Comparison of ENCODE assay signal across 26 cellular contexts in genomic region chr5:110735545-110735944, GRCh38. TPM values are rescaled to one million over a fixed set of nuclear protein-coding genes. Genes with fewer than 3 reads are reported as not detected.
DNase-seq lines count a peak whose midpoint lies in the region; ATAC-seq, FAIRE-seq and TF ChIP-seq lines count a peak whose summit lies in the region.
"Had no signal": no experiment of that assay in that cellular context is flagged by ENCODE, and none has a peak within 500 bp of the region (broad histone marks: within the 10 kb centered on the region; RNA-seq: fewer than 3 reads in every experiment).

No MANE protein-coding gene starts in this region.

- BruUV-seq in GM12878 (replicated peaks; lab: Mats Ljungman, UMichigan): no TSS peak

- TF ChIP-seq CTCF in OCI-LY1 (IDR thresholded peaks at IDR 0.05; ENCODE audit: low read length): no peak
- TF ChIP-seq CTCF in GM12878 (IDR thresholded peaks at IDR 0.05 in 2 of 3, conservative IDR thresholded peaks at IDR 0.05 in 1 of 3; ENCODE audit: control insufficient read depth in 2 of 3, extremely low read depth in 1 of 3, insufficient read depth in 1 of 3, low read depth in 3 of 3, low read length in 3 of 3): no peak

- H3K9ac ChIP-seq in OCI-LY1 (ENCODE audit: low read length) (no peak overlapping the region), GM12878 (ENCODE audit: control insufficient read depth, insufficient read depth, low read length) (no peak overlapping the region)

- ATAC-seq in GM12878: no peak
- ATAC-seq: Panc1 had no signal

- RAD21 ChIA-PET in GM12878 (lab: Charles Lee; ENCODE audit: unreplicated experiment): interaction anchor here (0.5 to 1.6 kb wide), 5 partner anchors 19 to 602 kb away, joined by 3 to 8 read pairs (median 3); partner anchors contain the start of gene WDR36

- H3F3A ChIP-seq in OCI-LY1 (ENCODE audit: insufficient read depth, low read length): no peaks in the 10 kb centered on the region

- no peak for FAIRE-seq in GM12878 (lab: Jason Lieb, UNC)
- FAIRE-seq: A204.1 had no signal

- peak overlapping the region; percentile 64; the same call in 1 of the 2 replicates for H3K4me2 ChIP-seq in OCI-LY1 (ENCODE audit: low read length)
- no peak overlapping the region for H3K4me2 ChIP-seq in GM12878 (ENCODE audit: control insufficient read depth, insufficient read depth)

- H2AFZ ChIP-seq in OCI-LY1 (ENCODE audit: low read length) (no peak overlapping the region), GM12878 (ENCODE audit: control insufficient read depth, low read depth, low read length) (peak overlapping the region; percentile 24)

- H3K27ac ChIP-seq in OCI-LY1 (ENCODE audit: low read depth, low read length, poor library complexity, severe bottlenecking) (no peak overlapping the region), GM12878 (ENCODE audit: control insufficient read depth, insufficient read depth) (no peak overlapping the region)

- peaks cover 3% of the 10 kb centered on the region for H3K36me3 Mint-ChIP-seq in activated T-helper 2 cell treated with anti-CD3 and anti-CD28 coated beads, Interferon-gamma antibody, Interleukin-2, Interleukin-4, amounts not matched to agents 10 μg/mL and 5 μg/mL and 100 μg/mL, durations not matched to agents 14 hours and 24 hours and 36 hours (ENCODE audit: low read depth)

- CTCF ChIA-PET in GM12878 (lab: Yijun Ruan, JAX): interaction anchor here (1.0 to 7.2 kb wide), 3 partner anchors 9 to 22 kb away, joined by 3 to 33 read pairs (median 24); partner anchors contain the start of gene TMEM232

- H3K9me3 Mint-ChIP-seq in activated T-helper 2 cell treated with anti-CD3 and anti-CD28 coated beads, Interferon-gamma antibody, Interleukin-2, Interleukin-4, amounts not matched to agents 10 μg/mL and 5 μg/mL and 100 μg/mL, durations not matched to agents 14 hours and 24 hours and 36 hours: no peaks in the 10 kb centered on the region
- H3K9me3 Mint-ChIP-seq: T-helper 1 cell treated with Interleukin-12 subunit alpha and Interleukin-12 subunit beta and Interleukin-4 antibody, amounts not matched to agents 30 μg/mL and 1 μg/mL, for 36 hours had no signal

- peaks cover 12% of the 10 kb centered on the region for H3K27me3 Mint-ChIP-seq in activated T-helper 2 cell treated with anti-CD3 and anti-CD28 coated beads, Interferon-gamma antibody, Interleukin-2, Interleukin-4, amounts not matched to agents 10 μg/mL and 5 μg/mL and 100 μg/mL, durations not matched to agents 14 hours and 24 hours and 36 hours (ENCODE audit: low read depth)

- TF ChIP-seq RAD21 in GM12878 (IDR thresholded peaks at IDR 0.05; ENCODE audit: insufficient read depth, low read depth, low read length): no peak

- H3K4me1 ChIP-seq in OCI-LY1 (ENCODE audit: insufficient read depth, low read length, severe bottlenecking) (peaks cover 37% of the 10 kb centered on the region), GM12878 (ENCODE audit: control insufficient read depth, insufficient read depth, low read length) (0 out of 2 replicates have a peak, but pooled peaks cover 3% of the 10 kb centered on the region)
- H3K4me1 ChIP-seq: Caco-2 had no signal

- no peak for TF ChIP-seq POLR2A in GM12878 (IDR thresholded peaks at IDR 0.05; ENCODE audit: low read depth, low read length)

- POLR2A ChIA-PET in GM12878 (lab: Charles Lee): interaction anchor here (6.2 kb wide), 1 partner anchor 17 kb away, joined by 45 read pairs; no protein-coding TSS in a partner anchor

- no peaks in the 10 kb centered on the region for H4K20me1 ChIP-seq in OCI-LY1 (ENCODE audit: insufficient read depth, low read length)
- H4K20me1 ChIP-seq in GM12878 (ENCODE audit: control insufficient read depth, insufficient read depth): no peaks in the 10 kb centered on the region

- H3K79me2 ChIP-seq in OCI-LY1 (ENCODE audit: insufficient read depth, low read length): peaks cover 12% of the 10 kb centered on the region
- H3K79me2 ChIP-seq in GM12878 (ENCODE audit: control insufficient read depth, insufficient read depth, low read length): peaks cover 18% of the 10 kb centered on the region

- H3K4me1 Mint-ChIP-seq in activated T-helper 2 cell treated with anti-CD3 and anti-CD28 coated beads, Interferon-gamma antibody, Interleukin-2, Interleukin-4, amounts not matched to agents 10 μg/mL and 5 μg/mL and 100 μg/mL, durations not matched to agents 14 hours and 24 hours and 36 hours (ENCODE audit: low read depth): peaks cover 18% of the 10 kb centered on the region

- no peak overlapping the region for H3K4me3 ChIP-seq in OCI-LY1 (ENCODE audit: low read depth, low read length, poor library complexity, severe bottlenecking)
- no peak overlapping the region for H3K4me3 ChIP-seq in GM12878
- H3K4me3 ChIP-seq: HAP-1 had no signal

- 0% methylated on average over 1 of the region's 1 CpG for WGBS in GM12878 (ENCODE audit: insufficient coverage, insufficient replicate concordance, low lambda C conversion rate, missing lambda C conversion rate)

- H3K4me3 Mint-ChIP-seq in activated T-helper 2 cell treated with anti-CD3 and anti-CD28 coated beads, Interferon-gamma antibody, Interleukin-2, Interleukin-4, amounts not matched to agents 10 μg/mL and 5 μg/mL and 100 μg/mL, durations not matched to agents 14 hours and 24 hours and 36 hours (ENCODE audit: low read depth): no peak overlapping the region
- H3K4me3 Mint-ChIP-seq: T-helper 1 cell treated with Interleukin-12 subunit alpha and Interleukin-12 subunit beta and Interleukin-4 antibody, amounts not matched to agents 30 μg/mL and 1 μg/mL, for 36 hours had no signal

- 0 out of 2 replicates have a peak, but pooled peaks cover 3% of the 10 kb centered on the region for H3K36me3 ChIP-seq in OCI-LY1 (ENCODE audit: insufficient read depth, low read length)
- H3K36me3 ChIP-seq in GM12878 (ENCODE audit: control insufficient read depth in 2 of 2, insufficient read depth in 2 of 2, low read length in 1 of 2): no peaks in the 10 kb centered on the region
- H3K36me3 ChIP-seq: HAP-1 had no signal

- no peak for TF ChIP-seq EP300 in GM12878 (IDR thresholded peaks at IDR 0.05; ENCODE audit: borderline replicate concordance in 1 of 2, control insufficient read depth in 1 of 2, low read depth in 2 of 2, low read length in 2 of 2)

- H3K9me3 ChIP-seq in OCI-LY1 (ENCODE audit: low read length) (no peaks in the 10 kb centered on the region), GM12878 (replicated peaks; ENCODE audit: control insufficient read depth, insufficient read depth, low read length) (no peaks in the 10 kb centered on the region)
- H3K9me3 ChIP-seq: Caco-2, HAP-1 had no signal

- H3K9me2 ChIP-seq in OCI-LY1 (ENCODE audit: low read depth, low read length): no peaks in the 10 kb centered on the region

- no peaks in the 10 kb centered on the region for H3K27me3 ChIP-seq in OCI-LY1 (ENCODE audit: insufficient read depth, low read length)
- no peaks in the 10 kb centered on the region for H3K27me3 ChIP-seq in GM12878 (replicated peaks in 1 of 2; ENCODE audit: control insufficient read depth in 2 of 2, insufficient read depth in 2 of 2, low read length in 1 of 2)

- DNase-seq in GM03348 (ENCODE audit: low spot score) (peak; percentile 12), GM12878 (ENCODE audit: low read depth, low spot score) (no peak), NOMO-1 (lab: John Stamatoyannopoulos, UW; ENCODE audit: unreplicated experiment in 2 of 2) (no peak), NCI-H2196 treated with DMSO at 0.1 percent for 48 hours (lab: John Stamatoyannopoulos, UW; ENCODE audit: unreplicated experiment) (no peak)
- no peak for DNase-seq in stimulated activated CD4-positive, alpha-beta T cell treated with anti-CD3 and anti-CD28 coated beads, Interleukin-4, amount 100 ng/mL, for 24 hours
- DNase-seq in activated T-helper 2 cell treated with anti-CD3 and anti-CD28 coated beads, Interferon-gamma antibody, Interleukin-2, Interleukin-4, amounts not matched to agents 10 μg/mL and 5 μg/mL and 100 μg/mL, durations not matched to agents 14 hours and 24 hours and 36 hours (ENCODE audit: low spot score): no peak
- DNase-seq: C1 segment of cervical spinal cord; Caco-2; CD4-positive, alpha-beta memory T cell; EL; GF-D8; GOT3; KG1; MM.1S; NCI-H1417; NCI-H1694; NCI-H2029 treated with DMSO at 0.1 percent for 48 hours; NCI-H226; NCI-H510A; NCI-H69; SHP77 treated with DMSO at 0.1 percent for 48 hours had no signal

- intact Hi-C loops in GM12878 (cut with micrococcal nuclease; ENCODE audit: unreplicated experiment): no loop called here
- intact Hi-C loops in activated T-helper 2 cell treated with anti-CD3 and anti-CD28 coated beads, Interferon-gamma antibody, Interleukin-2, Interleukin-4, amounts not matched to agents 10 μg/mL and 5 μg/mL and 100 μg/mL, durations not matched to agents 14 hours and 24 hours and 36 hours (cut with micrococcal nuclease): loop anchor here (5.0 to 10.0 kb wide), 3 partner anchors 497 to 1043 kb away; partner anchors contain the start of gene NREP

- in situ Hi-C loops in GM12878 (cut with MboI): loop anchor here (25.0 kb wide), 2 partner anchors 502 to 777 kb away; partner anchors contain the start of gene STARD4

- SMC1A ChIA-PET in GM12878 (lab: Charles Lee; ENCODE audit: uncharacterized antibody, unreplicated experiment): interaction anchor here (1.1 to 8.3 kb wide), 6 partner anchors 9 to 21 kb away, joined by 3 to 67 read pairs (median 6); partner anchors contain the start of gene TMEM232

- no peak overlapping the region for H3K27ac Mint-ChIP-seq in activated T-helper 2 cell treated with anti-CD3 and anti-CD28 coated beads, Interferon-gamma antibody, Interleukin-2, Interleukin-4, amounts not matched to agents 10 μg/mL and 5 μg/mL and 100 μg/mL, durations not matched to agents 14 hours and 24 hours and 36 hours
- H3K27ac Mint-ChIP-seq: T-helper 1 cell treated with Interleukin-12 subunit alpha and Interleukin-12 subunit beta and Interleukin-4 antibody, amounts not matched to agents 30 μg/mL and 1 μg/mL, for 36 hours had no signal

RNA-seq across cellular contexts. Expression of gene SLC25A46, which starts 3.3 kb away (rescaled TPM):
- 92.5 and 96.6 TPM in 2 replicates for total RNA-seq in GM12878 (2013; cell fraction: nucleolus; rRNA removed)
- total RNA-seq in GM12878 (2014; rRNA removed) (77.0 and 89.3 TPM in 2 replicates), GM12878 (2014; rRNA removed; fragmentation: Illumina TruSeq; extraction: Trizol) (76.7 and 79.3 TPM in 2 replicates), GM12878 (2021) (66.6 and 68.7 TPM in 2 replicates)
- 22.6 TPM for polyA plus RNA-seq in GM12878 (2011; ENCODE audit: low read depth)
- polyA plus RNA-seq in GM12878 (2011; rRNA removed) (59.8 and 91.5 TPM in 2 replicates), GM12878 (2014; fragmentation: Illumina TruSeq; extraction: Trizol) (69.9 and 78.7 TPM in 2 replicates), GM12878 (2014; fragmentation: Nextera tagmentation; extraction: Ambion mirVana) (10 to 100 TPM; 18.0 to 31.0 TPM), GM12878 (2014; rRNA removed) (46.3 and 50.5 TPM in 2 replicates), GM12878 (2016; fragmentation: Nextera tagmentation; extraction: Ambion mirVana) (10 to 100 TPM; 86.7 to 89.6 TPM)
- 24.8 and 26.7 TPM in 2 replicates for polyA plus RNA-seq in GM12878 (2011; cell fraction: cytosol; rRNA removed)
- 31.1 and 32.8 TPM in 2 replicates for polyA plus RNA-seq in GM12878 (2011; cell fraction: nucleus; rRNA removed)
- polyA plus RNA-seq in GM12878 (2012): 42.1 and 43.4 TPM in 2 replicates
- 40.5 and 75.5 TPM in 2 replicates for polyA minus RNA-seq in GM12878 (2011; rRNA and poly(A)+ RNA removed)
- polyA minus RNA-seq in GM12878 (2011; cell fraction: cytosol; rRNA and poly(A)+ RNA removed): 22.7 and 26.2 TPM in 2 replicates
- polyA minus RNA-seq in GM12878 (2011; cell fraction: nucleus; rRNA and poly(A)+ RNA removed): 23.2 and 36.7 TPM in 2 replicates
- 44.0 and 44.8 TPM in 2 replicates for total RNA-seq in activated T-helper 2 cell treated with anti-CD3 and anti-CD28 coated beads, Interferon-gamma antibody, Interleukin-2, Interleukin-4, amounts not matched to agents 10 μg/mL and 5 μg/mL and 100 μg/mL, durations not matched to agents 14 hours and 24 hours and 36 hours

RNA-seq across cellular contexts. Expression of gene TMEM232, which starts 9.1 kb away (rescaled TPM):
- total RNA-seq in GM12878 (2013; cell fraction: nucleolus; rRNA removed): 13.8 and 16.4 TPM in 2 replicates
- total RNA-seq in GM12878 (2014; rRNA removed) (1.2 and 2.3 TPM in 2 replicates), GM12878 (2014; rRNA removed; fragmentation: Illumina TruSeq; extraction: Trizol) (0.85 and 1.1 TPM in 2 replicates), GM12878 (2021) (0.95 and 2.0 TPM in 2 replicates)
- polyA plus RNA-seq in GM12878 (2011; ENCODE audit: low read depth): 0.42 TPM
- polyA plus RNA-seq in GM12878 (2011; rRNA removed) (0.87 and 2.3 TPM in 2 replicates), GM12878 (2014; fragmentation: Illumina TruSeq; extraction: Trizol) (0.97 and 1.3 TPM in 2 replicates), GM12878 (2014; fragmentation: Nextera tagmentation; extraction: Ambion mirVana) (1 to 10 TPM in 1 of 2 experiments, under 1 TPM in 1; 0.29 to 1.1 TPM), GM12878 (2014; rRNA removed) (0.59 and 0.90 TPM in 2 replicates), GM12878 (2016; fragmentation: Nextera tagmentation; extraction: Ambion mirVana) (1 to 10 TPM in 1 of 2 experiments, under 1 TPM in 1; 0.69 to 1.2 TPM)
- polyA plus RNA-seq in GM12878 (2011; cell fraction: cytosol; rRNA removed): 0.59 and 0.78 TPM in 2 replicates
- 1.4 and 1.8 TPM in 2 replicates for polyA plus RNA-seq in GM12878 (2011; cell fraction: nucleus; rRNA removed)
- 0.66 and 1.1 TPM in 2 replicates for polyA plus RNA-seq in GM12878 (2012)
- polyA minus RNA-seq in GM12878 (2011; rRNA and poly(A)+ RNA removed): 2.0 and 2.3 TPM in 2 replicates
- 1.2 TPM in 1 of 2 replicates, not detected in the other for polyA minus RNA-seq in GM12878 (2011; cell fraction: cytosol; rRNA and poly(A)+ RNA removed)
- polyA minus RNA-seq in GM12878 (2011; cell fraction: nucleus; rRNA and poly(A)+ RNA removed): 5.7 and 7.3 TPM in 2 replicates
- 0.80 and 1.1 TPM in 2 replicates for total RNA-seq in activated T-helper 2 cell treated with anti-CD3 and anti-CD28 coated beads, Interferon-gamma antibody, Interleukin-2, Interleukin-4, amounts not matched to agents 10 μg/mL and 5 μg/mL and 100 μg/mL, durations not matched to agents 14 hours and 24 hours and 36 hours
